In genomic region chr6:16337280-16337975, GRCh38 we compare ENCODE assay signal across 8 cellular contexts.
DNase-seq lines count a peak whose midpoint lies in the region; ATAC-seq, FAIRE-seq and TF ChIP-seq lines count a peak whose summit lies in the region.
"Had no signal": no experiment of that assay in that cellular context is flagged by ENCODE, and none has a peak within 500 bp of the region (broad histone marks: within the 10 kb centered on the region; RNA-seq: fewer than 3 reads in every experiment).

No MANE protein-coding gene starts in this region.

- no peak for TF ChIP-seq EP300 in H1 (IDR thresholded peaks at IDR 0.05; ENCODE audit: borderline replicate concordance in 1 of 2, low read depth in 2 of 2, low read length in 2 of 2)

- H3K56ac ChIP-seq in H1 (replicated peaks; ENCODE audit: insufficient read length, low read depth, low read length), result no peak overlapping the region

- ATAC-seq in upper lobe of right lung, result peak; percentile 59
- no peak for ATAC-seq in stimulated activated memory B cell treated with anti-CD40 and anti-IgM and Interleukin-4, amounts not matched to agents 10 μg/mL and 1 μg/mL and 100 μg/mL, for 72 hours
- ATAC-seq: natural killer cell had no signal

- H3K18ac ChIP-seq in H1 (ENCODE audit: extremely low read depth, low read length), result no peak overlapping the region
- peak overlapping the region; percentile 3 to 93 for H3K18ac ChIP-seq in mesenchymal stem cell (ENCODE audit: low read depth in 1 of 2, low read length in 2 of 2)

- H3K23ac ChIP-seq in H1 (ENCODE audit: insufficient read length) (no peak overlapping the region), mesenchymal stem cell (ENCODE audit: low read length in 2 of 2) (no peak overlapping the region)

- WGBS in H1 (ENCODE audit: extremely low coverage in 1 of 2, insufficient coverage in 1 of 2, insufficient read length in 1 of 2, insufficient replicate concordance in 2 of 2, low coverage in 1 of 2, low lambda C conversion rate in 2 of 2, missing lambda C conversion rate in 1 of 2), 2 experiments, result 87% methylated on average over 13 of the region's 13 CpGs; no CpG with 5 or more reads in 1 of the 2 experiments
- whole genome bisulfite sequencing in mesenchymal stem cell, result 34% methylated on average over 12 of the region's 13 CpGs

- H3K14ac ChIP-seq in H1 (ENCODE audit: insufficient read length), result no peak overlapping the region
- no peak overlapping the region for H3K14ac ChIP-seq in mesenchymal stem cell (ENCODE audit: low read length in 2 of 2)

- FAIRE-seq in H1 (lab: Jason Lieb, UNC) (no peak), RCC 7860 (lab: Jason Lieb, UNC) (no peak)

- H3K36me3 ChIP-seq in H1 (ENCODE audit: control insufficient read depth in 2 of 4, insufficient read depth in 4 of 4, low read length in 3 of 4) (no peaks in the 10 kb centered on the region), mesenchymal stem cell (ENCODE audit: control insufficient read depth in 1 of 2, insufficient read depth in 2 of 2, low read depth in 1 of 2, low read length in 2 of 2) (no peaks in the 10 kb centered on the region), upper lobe of right lung (no peaks in the 10 kb centered on the region)

- TF ChIP-seq POLR2A in H1 (IDR thresholded peaks at IDR 0.05; ENCODE audit: control extremely low read depth in 1 of 2, low read depth in 2 of 2, low read length in 2 of 2), result no peak

- no peaks in the 10 kb centered on the region for H3K79me2 ChIP-seq in H1 (ENCODE audit: control insufficient read depth in 1 of 2, insufficient read depth in 2 of 2, low read length in 2 of 2)

- CTCF ChIA-PET in H1 (lab: Charles Lee; ENCODE audit: partially characterized antibody), result interaction anchor here (0.7 to 9.7 kb wide), 9 partner anchors 12 to 89 kb away, joined by 3 to 92 read pairs (median 5); no protein-coding TSS in a partner anchor

- H3K4me2 ChIP-seq in H1 (ENCODE audit: insufficient read depth in 1 of 2, low read depth in 2 of 2, low read length in 2 of 2) (no peak overlapping the region), mesenchymal stem cell (ENCODE audit: low read length, poor library complexity, severe bottlenecking) (no peak overlapping the region)

- intact Hi-C loops in upper lobe of right lung (cut with DNase I), result loop anchor here (10.0 kb wide), 1 partner anchor 427 kb away; the partner anchor contains the start of gene ATXN1

- H3K9ac ChIP-seq in H1 (replicated peaks in 1 of 4; ENCODE audit: extremely low read depth in 1 of 4, low read depth in 3 of 4, low read length in 3 of 4) (no peak overlapping the region), mesenchymal stem cell (ENCODE audit: low read length) (peak overlapping the region; percentile 62)

- no peaks in the 10 kb centered on the region for H3K79me1 ChIP-seq in H1 (ENCODE audit: low read depth, low read length)
- H3K79me1 ChIP-seq in mesenchymal stem cell (replicated peaks; ENCODE audit: low read length, poor library complexity, severe bottlenecking), result peaks cover 10% of the 10 kb centered on the region

- no peak overlapping the region for H3K27ac ChIP-seq in H1 (ENCODE audit: low read depth, low read length)
- no peak overlapping the region for H3K27ac ChIP-seq in mesenchymal stem cell (ENCODE audit: low read length, poor library complexity, severe bottlenecking)
- H3K27ac ChIP-seq in upper lobe of right lung, result no peak overlapping the region

- no peak overlapping the region for H4K8ac ChIP-seq in H1 (ENCODE audit: extremely low read depth, insufficient read depth, low read length)
- peak overlapping the region; percentile 73 for H4K8ac ChIP-seq in mesenchymal stem cell (ENCODE audit: low read length)

- H3K23me2 ChIP-seq in H1 (ENCODE audit: low read depth, low read length), result no peaks in the 10 kb centered on the region

- H3K9me3 Mint-ChIP-seq in stimulated activated memory B cell treated with anti-CD40 and anti-IgM and Interleukin-4, amounts not matched to agents 10 μg/mL and 1 μg/mL and 100 μg/mL, for 72 hours, result no peaks in the 10 kb centered on the region
- H3K9me3 Mint-ChIP-seq: natural killer cell had no signal

- POLR2A ChIA-PET in H1 (lab: Charles Lee; ENCODE audit: partially characterized antibody), result interaction anchor here (1.2 kb wide), 1 partner anchor 18 kb away, joined by 3 read pairs; no protein-coding TSS in a partner anchor

- H4K5ac ChIP-seq in H1 (ENCODE audit: insufficient read length, low read depth, low read length), result no peak overlapping the region

- H3K9me3 ChIP-seq in H1 (ENCODE audit: insufficient read depth in 2 of 2, low read depth in 1 of 2, low read length in 1 of 2), result no peaks in the 10 kb centered on the region
- H3K9me3 ChIP-seq in mesenchymal stem cell (ENCODE audit: control insufficient read depth, low read length), result no peaks in the 10 kb centered on the region
- H3K9me3 ChIP-seq in upper lobe of right lung, result no peaks in the 10 kb centered on the region

- no peak overlapping the region for H3K27ac Mint-ChIP-seq in stimulated activated memory B cell treated with anti-CD40 and anti-IgM and Interleukin-4, amounts not matched to agents 10 μg/mL and 1 μg/mL and 100 μg/mL, for 72 hours
- H3K27ac Mint-ChIP-seq: natural killer cell had no signal

- no peak overlapping the region for H2BK20ac ChIP-seq in H1 (ENCODE audit: low read length)

- no peak overlapping the region for H2AK5ac ChIP-seq in H1 (ENCODE audit: low read depth, low read length)
- H2AK5ac ChIP-seq in mesenchymal stem cell (ENCODE audit: low read length, severe bottlenecking), result no peak overlapping the region

- H2AFZ ChIP-seq in H1 (ENCODE audit: low read length) (no peak overlapping the region), mesenchymal stem cell (ENCODE audit: low read depth, low read length) (no peak overlapping the region)

- H2BK15ac ChIP-seq in H1 (ENCODE audit: low read length) (no peak overlapping the region), mesenchymal stem cell (ENCODE audit: low read depth, poor library complexity, severe bottlenecking) (no peak overlapping the region)

- H2BK12ac ChIP-seq in H1 (ENCODE audit: low read depth, low read length) (no peak overlapping the region), mesenchymal stem cell (ENCODE audit: low read length in 2 of 2) (peak overlapping the region; percentile 64 to 67)

- no peak overlapping the region for H3K4me3 Mint-ChIP-seq in stimulated activated memory B cell treated with anti-CD40 and anti-IgM and Interleukin-4, amounts not matched to agents 10 μg/mL and 1 μg/mL and 100 μg/mL, for 72 hours
- H3K4me3 Mint-ChIP-seq: natural killer cell had no signal

- no peaks in the 10 kb centered on the region for H3K27me3 ChIP-seq in H1 (replicated peaks in 1 of 4; ENCODE audit: control insufficient read depth in 3 of 4, extremely low read depth in 1 of 4, insufficient read depth in 3 of 4, low read length in 3 of 4)
- no peaks in the 10 kb centered on the region for H3K27me3 ChIP-seq in mesenchymal stem cell (ENCODE audit: control insufficient read depth in 1 of 2, insufficient read depth in 1 of 2, low read length in 2 of 2)
- H3K27me3 ChIP-seq in upper lobe of right lung, result no peaks in the 10 kb centered on the region

- TF ChIP-seq CTCF in H1 (IDR thresholded peaks at IDR 0.05; ENCODE audit: control extremely low read depth in 1 of 3, insufficient read depth in 1 of 3, low read depth in 1 of 3, low read length in 3 of 3) (no peak), upper lobe of right lung (IDR thresholded peaks at IDR 0.05) (no peak)

- H3K4ac ChIP-seq in H1 (replicated peaks; ENCODE audit: insufficient read length, low read depth, low read length), result no peak overlapping the region
- H3K4ac ChIP-seq in mesenchymal stem cell (ENCODE audit: low read depth in 1 of 2, low read length in 2 of 2), result peak overlapping the region in 1 of 2 experiments; percentile 26

- no peak overlapping the region for H3K4me3 ChIP-seq in H1 (ENCODE audit: extremely low read depth in 1 of 4, insufficient read depth in 2 of 4, low read depth in 3 of 4, low read length in 4 of 4)
- peak overlapping the region in 1 of 2 experiments; percentile 46 for H3K4me3 ChIP-seq in mesenchymal stem cell (ENCODE audit: insufficient read depth in 1 of 2, low read depth in 1 of 2, low read length in 2 of 2)
- H3K4me3 ChIP-seq in upper lobe of right lung, result no peak overlapping the region

- H3K36me3 Mint-ChIP-seq in stimulated activated memory B cell treated with anti-CD40 and anti-IgM and Interleukin-4, amounts not matched to agents 10 μg/mL and 1 μg/mL and 100 μg/mL, for 72 hours, result peaks cover 28% of the 10 kb centered on the region
- H3K36me3 Mint-ChIP-seq: natural killer cell had no signal

- peaks cover 13% of the 10 kb centered on the region for H3K4me1 Mint-ChIP-seq in stimulated activated memory B cell treated with anti-CD40 and anti-IgM and Interleukin-4, amounts not matched to agents 10 μg/mL and 1 μg/mL and 100 μg/mL, for 72 hours
- H3K4me1 Mint-ChIP-seq: natural killer cell had no signal

- H4K91ac ChIP-seq in H1 (replicated peaks; ENCODE audit: insufficient read length, low read length) (no peak overlapping the region), mesenchymal stem cell (ENCODE audit: low read length) (peak overlapping the region; percentile 31)

- no peak for TF ChIP-seq RAD21 in H1 (IDR thresholded peaks at IDR 0.05 in 1 of 2, conservative IDR thresholded peaks at IDR 0.05 in 1 of 2; ENCODE audit: low read depth in 2 of 2, low read length in 2 of 2)

- no peaks in the 10 kb centered on the region for H3K27me3 Mint-ChIP-seq in stimulated activated memory B cell treated with anti-CD40 and anti-IgM and Interleukin-4, amounts not matched to agents 10 μg/mL and 1 μg/mL and 100 μg/mL, for 72 hours

- DNase-seq in NCI-H226, result peak; percentile 71
- DNase-seq in H1 (ENCODE audit: low read depth in 1 of 2, low spot score in 2 of 2), result no peak
- peak; percentile 93 for DNase-seq in mesenchymal stem cell
- peak; percentile 79 for DNase-seq in upper lobe of right lung
- no peak for DNase-seq in activated T-cell treated with anti-CD3 and anti-CD28 coated beads for 4 hours
- DNase-seq in RCC 7860 (ENCODE audit: low spot score), result no peak
- DNase-seq: natural killer cell had no signal

- H3K4me1 ChIP-seq in H1 (replicated peaks in 1 of 4; ENCODE audit: control insufficient read depth in 3 of 4, insufficient read depth in 4 of 4, low read length in 3 of 4) (peaks cover 0 to 3% (median 0%) of the 10 kb centered on the region in 4 experiments; a peak in 1 of 7 replicates), mesenchymal stem cell (ENCODE audit: control insufficient read depth, insufficient read depth, low read depth, low read length) (peaks cover 22% of the 10 kb centered on the region), upper lobe of right lung (peaks cover 40% of the 10 kb centered on the region)

- H2BK120ac ChIP-seq in H1 (replicated peaks; ENCODE audit: low read depth, low read length) (no peak overlapping the region), mesenchymal stem cell (ENCODE audit: low read depth, low read length) (peak overlapping the region; percentile 55)

- no peak overlapping the region for H2BK5ac ChIP-seq in H1 (ENCODE audit: low read depth, low read length)
- H2BK5ac ChIP-seq in mesenchymal stem cell (ENCODE audit: low read depth, low read length, poor library complexity, severe bottlenecking), result no peak overlapping the region

- no peaks in the 10 kb centered on the region for H4K20me1 ChIP-seq in H1 (replicated peaks in 1 of 2; ENCODE audit: control insufficient read depth in 1 of 2, insufficient read depth in 2 of 2, low read length in 2 of 2)

TF ChIP-seq in H1, 55 proteins besides CTCF, POLR2A, EP300 and RAD21 (continues in another document):
- no peak for TF ChIP-seq SUZ12 (IDR thresholded peaks at IDR 0.05; ENCODE audit: low read length)

Comparison
In these comparisons a context has a peak if more than half of its experiments do, and no peak if none do; other contexts are left out.
1. DNase-seq: peak in NCI-H226 (single experiment), mesenchymal stem cell (single experiment) and upper lobe of right lung (single experiment); none in H1 (0 of 2), activated T-cell treated with anti-CD3 and anti-CD28 coated beads for 4 hours (single experiment) and RCC 7860 (single experiment).